15 cellular contexts compared by ENCODE assay signal in the genomic region with DNA sequence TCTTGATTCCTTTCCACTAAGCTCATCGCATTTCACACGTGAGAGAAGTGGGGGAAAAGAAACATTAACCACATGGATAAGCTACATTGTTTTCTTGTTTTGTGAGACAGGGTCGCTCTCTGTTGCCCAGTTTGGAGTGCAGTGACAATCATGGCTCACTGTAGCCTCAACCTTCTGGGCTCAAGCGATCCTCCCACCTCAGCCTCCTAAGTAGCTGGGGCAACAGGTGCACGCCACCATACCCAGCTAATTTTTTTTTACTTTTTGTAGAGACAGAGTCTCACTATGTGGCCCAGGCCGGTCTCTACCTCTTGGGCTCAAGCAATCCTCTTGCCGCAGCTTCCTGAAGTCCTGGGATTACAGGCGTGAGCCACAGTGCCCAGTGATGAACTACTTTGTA. TPM values are rescaled to one million over a fixed set of nuclear protein-coding genes. Genes with fewer than 3 reads are reported as not detected.
DNase-seq lines count a peak whose midpoint lies in the region; ATAC-seq, FAIRE-seq and TF ChIP-seq lines count a peak whose summit lies in the region.
"Had no signal": no experiment of that assay in that cellular context is flagged by ENCODE, and none has a peak within 500 bp of the region (broad histone marks: within the 10 kb centered on the region; RNA-seq: fewer than 3 reads in every experiment).

No MANE protein-coding gene starts in this region.

- FAIRE-seq in HepG2 (lab: Jason Lieb, UNC): no peak

- H3K9me3 ChIP-seq in DND-41 (ENCODE audit: insufficient read depth, low read length, severe bottlenecking): no peaks in the 10 kb centered on the region
- no peaks in the 10 kb centered on the region for H3K9me3 ChIP-seq in HepG2 (ENCODE audit: low read length)
- H3K9me3 ChIP-seq: BE2C had no signal

- H3K27me3 ChIP-seq in ACC112 (ENCODE audit: insufficient read depth, low read length) (no peaks in the 10 kb centered on the region), DND-41 (ENCODE audit: insufficient read depth, low read length, poor library complexity) (no peaks in the 10 kb centered on the region), HepG2 (ENCODE audit: control insufficient read depth in 1 of 2, insufficient read depth in 2 of 2, low read length in 2 of 2) (no peaks in the 10 kb centered on the region)
- H3K27me3 ChIP-seq: BE2C had no signal

- BruUV-seq in HepG2 (replicated peaks; lab: Mats Ljungman, UMichigan): no TSS peak

- H3K27ac Mint-ChIP-seq in activated CD4-positive, alpha-beta memory T cell treated with anti-CD3 and anti-CD28 coated beads for 36 hours: peak overlapping the region; percentile 85

- H3K4me1 ChIP-seq in ACC112 (ENCODE audit: control insufficient read depth, insufficient read depth, low read length, unreplicated experiment) (peaks cover 50% of the 10 kb centered on the region), DND-41 (ENCODE audit: insufficient read depth, low read length) (peaks cover 55% of the 10 kb centered on the region), HepG2 (ENCODE audit: insufficient read depth, low read length) (peaks cover 76% of the 10 kb centered on the region)

- TF ChIP-seq POLR2A in HepG2 (IDR thresholded peaks at IDR 0.05; ENCODE audit: insufficient read depth in 1 of 2, low read depth in 2 of 2, low read length in 2 of 2): no peak

- H4K20me1 ChIP-seq in DND-41 (ENCODE audit: insufficient read depth, low read length) (peaks cover 63% of the 10 kb centered on the region), HepG2 (ENCODE audit: insufficient read depth, low read length) (peaks cover 27% of the 10 kb centered on the region)

- H3K4me2 ChIP-seq in DND-41 (ENCODE audit: insufficient read depth, low read length): peak overlapping the region; percentile 63; the same call in 1 of the 2 replicates
- H3K4me2 ChIP-seq in HepG2 (ENCODE audit: low read depth, low read length): peak overlapping the region; percentile 60

- no peaks in the 10 kb centered on the region for H3K27me3 Mint-ChIP-seq in activated CD4-positive, alpha-beta memory T cell treated with anti-CD3 and anti-CD28 coated beads for 36 hours

- intact Hi-C loops in activated CD4-positive, alpha-beta memory T cell treated with anti-CD3 and anti-CD28 coated beads for 36 hours (cut with micrococcal nuclease): loop anchor here (5.0 kb wide), 2 partner anchors 525 to 1800 kb away; a partner anchor contains a TSS
- intact Hi-C loops in HepG2 (cut with micrococcal nuclease; ENCODE audit: unreplicated experiment): loop anchor here (10.0 kb wide), 1 partner anchor 522 kb away; a partner anchor contains a TSS

- DNase-seq in DND-41: no peak
- DNase-seq in activated CD4-positive, alpha-beta memory T cell treated with anti-CD3 and anti-CD28 coated beads for 36 hours: no peak
- DNase-seq in HepG2 (ENCODE audit: low spot score): no peak
- no peak for DNase-seq in KG1 (lab: John Stamatoyannopoulos, UW)
- no peak for DNase-seq in NCI-H1417 (lab: John Stamatoyannopoulos, UW)
- DNase-seq in cortex of kidney (lab: John Stamatoyannopoulos, UW): no peak
- DNase-seq: activated effector memory CD4-positive, alpha-beta T cell treated with Interleukin-2 at 50 U/mL for 16 hours; BE2C; GOT3; islet precursor cell; NCI-H2029; SHP77 treated with DMSO at 0.1 percent for 48 hours had no signal

- peak overlapping the region; percentile 92 for H3K4me3 Mint-ChIP-seq in activated CD4-positive, alpha-beta memory T cell treated with anti-CD3 and anti-CD28 coated beads for 36 hours

- in situ Hi-C loops in HepG2 (cut with HindIII; ENCODE audit: extremely low pct_ligation_motif_present, low pct_unique_long_range_greater_than_20kb): no loop called here

- WGBS in HepG2 (ENCODE audit: low lambda C conversion rate): 88% methylated on average over 8 of the region's 8 CpGs

- H3K9me3 Mint-ChIP-seq in activated CD4-positive, alpha-beta memory T cell treated with anti-CD3 and anti-CD28 coated beads for 36 hours: no peaks in the 10 kb centered on the region

- no peak for TF ChIP-seq CTCF in DND-41 (IDR thresholded peaks at IDR 0.05; ENCODE audit: borderline replicate concordance, extremely low read depth, low read length, poor library complexity, severe bottlenecking)
- TF ChIP-seq CTCF in HepG2 (CRISPR knock-in tag; IDR thresholded peaks at IDR 0.05): no peak

- peak overlapping the region; percentile 87; the same call in 1 of the 2 replicates for H3K4me3 ChIP-seq in ACC112 (ENCODE audit: low read depth, low read length)
- peak overlapping the region in 1 of 2 experiments; percentile 80; a peak in 1 of 4 replicates for H3K4me3 ChIP-seq in DND-41 (ENCODE audit: low read depth in 1 of 2, low read length in 2 of 2)
- H3K4me3 ChIP-seq in HepG2 (replicated peaks in 1 of 3; ENCODE audit: insufficient read depth in 1 of 3, low read depth in 2 of 3, low read length in 3 of 3): no peak overlapping the region

- H3K36me3 Mint-ChIP-seq in activated CD4-positive, alpha-beta memory T cell treated with anti-CD3 and anti-CD28 coated beads for 36 hours: peaks cover 18% of the 10 kb centered on the region

- CTCF ChIA-PET in activated CD4-positive, alpha-beta memory T cell treated with anti-CD3 and anti-CD28 coated beads for 36 hours (lab: Charles Lee): interaction anchor here (0.8 to 1.8 kb wide), 8 partner anchors 8 to 336 kb away, joined by 3 to 8 read pairs (median 4); no protein-coding TSS in a partner anchor
- CTCF ChIA-PET in HepG2 (lab: Yijun Ruan, JAX; ENCODE audit: low intra/inter-chr PET ratio, low total read pairs): no interaction called here

- POLR2A ChIA-PET in activated CD4-positive, alpha-beta memory T cell treated with anti-CD3 and anti-CD28 coated beads for 36 hours (lab: Charles Lee): interaction anchor here (1.0 to 2.7 kb wide), 2 partner anchors 8 to 150 kb away, joined by 3 to 12 read pairs; no protein-coding TSS in a partner anchor
- POLR2A ChIA-PET in HepG2 (lab: Yijun Ruan, JAX): interaction anchor here (1.1 kb wide), 1 partner anchor 61 kb away, joined by 4 read pairs; no protein-coding TSS in a partner anchor

- 0 out of 2 replicates have a peak, but pooled peaks cover 4% of the 10 kb centered on the region for H3K36me3 ChIP-seq in ACC112 (ENCODE audit: insufficient read depth, low read length)
- H3K36me3 ChIP-seq in DND-41 (ENCODE audit: insufficient read depth, low read length): peaks cover 20% of the 10 kb centered on the region; the same call in 1 of the 2 replicates
- no peaks in the 10 kb centered on the region; a peak in 1 of 5 replicates for H3K36me3 ChIP-seq in HepG2 (replicated peaks in 1 of 2; ENCODE audit: control insufficient read depth in 1 of 2, insufficient read depth in 2 of 2, low read length in 2 of 2)

- TF ChIP-seq EP300 in HepG2 (IDR thresholded peaks at IDR 0.05; ENCODE audit: low read depth in 2 of 2, low read length in 2 of 2) (no peak), HepG2 (CRISPR knock-in tag; IDR thresholded peaks at IDR 0.05; ENCODE audit: borderline replicate concordance) (no peak)

- peaks cover 72% of the 10 kb centered on the region for H3K4me1 Mint-ChIP-seq in activated CD4-positive, alpha-beta memory T cell treated with anti-CD3 and anti-CD28 coated beads for 36 hours (ENCODE audit: low read depth)

- no peak for TF ChIP-seq RAD21 in HepG2 (CRISPR knock-in tag; IDR thresholded peaks at IDR 0.05)

- H2AFZ ChIP-seq in ACC112 (ENCODE audit: low read length, unreplicated experiment): no peak overlapping the region
- H2AFZ ChIP-seq in DND-41 (ENCODE audit: low read depth, low read length): no peak overlapping the region
- H2AFZ ChIP-seq in HepG2 (ENCODE audit: low read length): no peak overlapping the region

- no peak overlapping the region for H3K9ac ChIP-seq in DND-41 (ENCODE audit: low read depth, low read length)
- no peak overlapping the region for H3K9ac ChIP-seq in HepG2 (ENCODE audit: insufficient read depth, low read depth, low read length)

- H3K27ac ChIP-seq in ACC112 (ENCODE audit: low read depth, low read length) (no peak overlapping the region), DND-41 (ENCODE audit: low read length) (no peak overlapping the region), HepG2 (ENCODE audit: extremely low read length, insufficient read depth, low read length) (peak overlapping the region; percentile 54)
- H3K27ac ChIP-seq: VCaP had no signal

- H3K79me2 ChIP-seq in ACC112 (ENCODE audit: control insufficient read depth, insufficient read depth, low read length, unreplicated experiment) (peaks cover 88% of the 10 kb centered on the region), DND-41 (ENCODE audit: insufficient read depth, low read length) (peaks cover 92% of the 10 kb centered on the region), HepG2 (ENCODE audit: insufficient read depth, low read length) (peaks cover 74% of the 10 kb centered on the region)

- ATAC-seq in DND-41 (ENCODE audit: insufficient read depth, low read depth) (no peak), HepG2 (no peak), HG03460 (IDR thresholded peaks at IDR 0.05; ENCODE audit: unreplicated experiment) (no peak)

RNA-seq across cellular contexts. Expression of a gene that starts 2.8 kb away (rescaled TPM):
- total RNA-seq in activated CD4-positive, alpha-beta memory T cell treated with anti-CD3 and anti-CD28 coated beads for 36 hours: 10 to 100 TPM; 53.3 to 53.6 TPM
- total RNA-seq in HepG2 (2016; rRNA removed; fragmentation: Illumina TruSeq; extraction: Trizol): 31.9 and 34.8 TPM in 2 replicates
- 16.9 and 21.4 TPM in 2 replicates for total RNA-seq in HepG2 (2016; cell fraction: cytosol; rRNA removed; fragmentation: Illumina TruSeq; extraction: Trizol; ENCODE audit: low read depth)
- total RNA-seq in HepG2 (2016; cell fraction: insoluble cytoplasmic fraction; rRNA removed; fragmentation: Illumina TruSeq; extraction: Trizol): 31.8 and 34.4 TPM in 2 replicates
- 19.5 and 20.6 TPM in 2 replicates for total RNA-seq in HepG2 (2016; cell fraction: membrane; rRNA removed; fragmentation: Illumina TruSeq; extraction: Trizol)
- total RNA-seq in HepG2 (2016; cell fraction: nucleus; rRNA removed; fragmentation: Illumina TruSeq; extraction: Trizol): 45.8 and 50.5 TPM in 2 replicates
- 7.0 and 8.9 TPM in 2 replicates for polyA plus RNA-seq in HepG2 (2011; rRNA removed)
- 4.9 and 6.8 TPM in 2 replicates for polyA plus RNA-seq in HepG2 (2011; cell fraction: cytosol; rRNA removed)
- polyA plus RNA-seq in HepG2 (2011; cell fraction: nucleus; rRNA removed): 10.3 and 10.8 TPM in 2 replicates
- polyA plus RNA-seq in HepG2 (2012): 6.9 and 8.0 TPM in 2 replicates
- 3.0 and 5.2 TPM in 2 replicates for polyA plus RNA-seq in HepG2 (2016; cell fraction: cytosol; fragmentation: Illumina TruSeq; extraction: Trizol; ENCODE audit: low read depth)
- 21.4 and 24.2 TPM in 2 replicates for polyA plus RNA-seq in HepG2 (2016; cell fraction: insoluble cytoplasmic fraction; fragmentation: Illumina TruSeq; extraction: Trizol; ENCODE audit: low read depth)
- polyA plus RNA-seq in HepG2 (2016; cell fraction: membrane; fragmentation: Illumina TruSeq; extraction: Trizol; ENCODE audit: low read depth): 8.4 and 9.0 TPM in 2 replicates
- polyA plus RNA-seq in HepG2 (2016; cell fraction: nucleus; fragmentation: Illumina TruSeq; extraction: Trizol; ENCODE audit: insufficient read depth, low read depth): 20.2 and 24.3 TPM in 2 replicates
- 31.4 and 78.2 TPM in 2 replicates for polyA minus RNA-seq in HepG2 (2011; rRNA and poly(A)+ RNA removed; ENCODE audit: low replicate concordance)
- polyA minus RNA-seq in HepG2 (2011; cell fraction: cytosol; rRNA and poly(A)+ RNA removed): 8.8 and 9.8 TPM in 2 replicates
- polyA minus RNA-seq in HepG2 (2011; cell fraction: nucleus; rRNA and poly(A)+ RNA removed): 72.2 and 76.3 TPM in 2 replicates
